In the genomic region with DNA sequence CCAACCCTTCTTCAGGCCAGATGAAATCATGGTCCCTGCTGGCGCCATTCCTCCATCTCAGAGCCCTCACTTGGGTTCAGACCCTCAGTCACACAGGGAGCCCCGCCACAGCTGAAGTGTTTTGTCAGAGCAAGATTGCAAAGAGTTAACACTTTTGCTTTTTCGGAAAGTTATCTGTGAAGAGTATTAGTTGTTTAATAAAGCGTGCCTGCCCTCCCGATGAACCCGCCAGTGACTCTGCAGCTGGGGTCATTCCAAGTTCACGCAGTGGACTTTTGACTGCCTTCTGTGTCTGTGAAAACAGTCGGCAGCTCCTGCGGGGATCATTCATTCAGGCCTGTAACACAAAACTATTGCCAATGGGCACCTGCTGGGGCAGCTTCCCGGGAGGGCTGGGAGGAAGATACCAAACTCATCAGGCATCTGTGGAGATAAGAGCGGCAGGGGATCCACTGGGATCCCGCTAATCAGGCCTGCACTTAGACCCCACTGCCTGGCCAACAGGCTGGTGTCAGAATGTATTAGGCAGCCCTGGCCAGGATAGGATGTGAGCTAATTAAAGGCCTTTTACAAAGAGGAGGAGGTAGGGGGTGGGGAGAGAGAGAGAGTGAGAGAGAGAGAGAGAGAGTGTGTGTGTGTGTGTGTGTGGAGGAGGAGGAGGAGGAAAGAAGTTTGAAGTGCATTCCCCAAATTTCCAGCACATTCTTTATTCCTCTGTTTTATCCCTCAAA, we compare ENCODE assay signal across 8 cellular contexts.
DNase-seq lines count a peak whose midpoint lies in the region; ATAC-seq, FAIRE-seq and TF ChIP-seq lines count a peak whose summit lies in the region.

No MANE protein-coding gene starts in this region.

- H3K27ac Mint-ChIP-seq in activated CD8-positive, alpha-beta T cell treated with anti-CD3 and anti-CD28 coated beads, Interleukin-2, amount 10 ng/mL, durations not matched to agents 7 days and 5 days = peak overlapping the region; percentile 89
- no peak overlapping the region for H3K27ac Mint-ChIP-seq in CD14-positive monocyte

- no peaks in the 10 kb centered on the region for H3K9me3 Mint-ChIP-seq in activated CD8-positive, alpha-beta T cell treated with anti-CD3 and anti-CD28 coated beads, Interleukin-2, amount 10 ng/mL, durations not matched to agents 7 days and 5 days (ENCODE audit: insufficient read depth)
- no peaks in the 10 kb centered on the region for H3K9me3 Mint-ChIP-seq in CD14-positive monocyte

- CTCF ChIA-PET in activated CD8-positive, alpha-beta T cell treated with anti-CD3 and anti-CD28 coated beads, Interleukin-2, amount 10 ng/mL, durations not matched to agents 7 days and 5 days (lab: Charles Lee) = interaction anchor here (0.8 to 9.6 kb wide), 11 partner anchors 9 to 168 kb away, joined by 3 to 108 read pairs (median 4); no protein-coding TSS in a partner anchor

- TF ChIP-seq CTCF in CD14-positive monocyte (IDR thresholded peaks at IDR 0.05) = no peak

- 19% methylated on average over 12 of the region's 12 CpGs for WGBS in right cardiac atrium

- peak overlapping the region; percentile 56 for H3K4me3 Mint-ChIP-seq in activated CD8-positive, alpha-beta T cell treated with anti-CD3 and anti-CD28 coated beads, Interleukin-2, amount 10 ng/mL, durations not matched to agents 7 days and 5 days
- no peak overlapping the region for H3K4me3 Mint-ChIP-seq in CD14-positive monocyte

- no peaks in the 10 kb centered on the region for H3K9me3 ChIP-seq in right cardiac atrium (ENCODE audit: control insufficient read depth, low read length)

- peaks cover 57% of the 10 kb centered on the region for H3K36me3 Mint-ChIP-seq in activated CD8-positive, alpha-beta T cell treated with anti-CD3 and anti-CD28 coated beads, Interleukin-2, amount 10 ng/mL, durations not matched to agents 7 days and 5 days (ENCODE audit: low read depth)
- H3K36me3 Mint-ChIP-seq in CD14-positive monocyte = peaks cover 70 to 73% of the 10 kb centered on the region in 2 donors

- peak; percentile 48 for DNase-seq in HT1080 (ENCODE audit: low read depth)
- peak; percentile 48 for DNase-seq in activated CD8-positive, alpha-beta T cell treated with anti-CD3 and anti-CD28 coated beads, Interleukin-2, amount 10 ng/mL, durations not matched to agents 7 days and 5 days
- DNase-seq in right cardiac atrium = peak; percentile 66 to 87 (median 84)
- DNase-seq in NCI-H1694 treated with DMSO at 0.1 percent for 48 hours (lab: John Stamatoyannopoulos, UW) = no peak
- DNase-seq in urothelium cell line (ENCODE audit: low spot score) = no peak
- DNase-seq in CD14-positive monocyte (ENCODE audit: low spot score) = no peak

- no peaks in the 10 kb centered on the region for H3K27me3 Mint-ChIP-seq in activated CD8-positive, alpha-beta T cell treated with anti-CD3 and anti-CD28 coated beads, Interleukin-2, amount 10 ng/mL, durations not matched to agents 7 days and 5 days (ENCODE audit: low read depth)
- H3K27me3 Mint-ChIP-seq in CD14-positive monocyte (ENCODE audit: low read depth in 3 of 3) = peaks cover 0 to 3% (median 0%) of the 10 kb centered on the region in 3 donors

- peaks cover 8% of the 10 kb centered on the region for H3K4me1 ChIP-seq in right cardiac atrium (ENCODE audit: control insufficient read depth, insufficient read depth, low read length)

- peak overlapping the region; percentile 74 for H3K27ac ChIP-seq in right cardiac atrium (ENCODE audit: low read length)
- peak overlapping the region in 12 of 21 experiments; percentile 15 to 82 (median 52) for H3K27ac ChIP-seq in skin epidermis

- POLR2A ChIA-PET in activated CD8-positive, alpha-beta T cell treated with anti-CD3 and anti-CD28 coated beads, Interleukin-2, amount 10 ng/mL, durations not matched to agents 7 days and 5 days (lab: Charles Lee) = interaction anchor here (0.6 to 5.3 kb wide), 9 partner anchors 9 to 184 kb away, joined by 3 to 55 read pairs (median 5); partner anchors contain the start of gene DHRS3

- H3K27me3 ChIP-seq in right cardiac atrium (ENCODE audit: control insufficient read depth, insufficient read depth) = no peaks in the 10 kb centered on the region

- no peak for FAIRE-seq in urothelium cell line (lab: Jason Lieb, UNC)

- ATAC-seq in activated CD8-positive, alpha-beta T cell treated with anti-CD3 and anti-CD28 coated beads, Interleukin-2, amount 10 ng/mL, durations not matched to agents 7 days and 5 days = no peak
- ATAC-seq in right cardiac atrium (peak; percentile 79 to 90), GM21423 (IDR thresholded peaks at IDR 0.05; ENCODE audit: unreplicated experiment) (no peak)

- intact Hi-C loops in right cardiac atrium (cut with DNase I) (no loop called here), CD14-positive monocyte (cut with micrococcal nuclease) (no loop called here)

- no peak overlapping the region for H3K4me3 ChIP-seq in right cardiac atrium (ENCODE audit: low read length)
- no peak overlapping the region for H3K4me3 ChIP-seq in skin epidermis

- H3K4me1 Mint-ChIP-seq in activated CD8-positive, alpha-beta T cell treated with anti-CD3 and anti-CD28 coated beads, Interleukin-2, amount 10 ng/mL, durations not matched to agents 7 days and 5 days (ENCODE audit: low read depth) = peaks cover 86% of the 10 kb centered on the region
- H3K4me1 Mint-ChIP-seq in CD14-positive monocyte = peaks cover 24% of the 10 kb centered on the region

Comparison
In these comparisons a context has a peak if more than half of its experiments do, and no peak if none do; other contexts are left out.
1. DNase-seq: peak in HT1080 (single experiment), activated CD8-positive, alpha-beta T cell treated with anti-CD3 and anti-CD28 coated beads, Interleukin-2, amount 10 ng/mL, durations not matched to agents 7 days and 5 days (single experiment) and right cardiac atrium (3 of 3); none in NCI-H1694 treated with DMSO at 0.1 percent for 48 hours (single experiment), urothelium cell line (single experiment) and CD14-positive monocyte (single experiment).
2. ATAC-seq: peak in right cardiac atrium (2 of 2); none in activated CD8-positive, alpha-beta T cell treated with anti-CD3 and anti-CD28 coated beads, Interleukin-2, amount 10 ng/mL, durations not matched to agents 7 days and 5 days (single experiment) and GM21423 (single experiment).